1 cellular context compared by ENCODE assay signal in the genomic region with DNA sequence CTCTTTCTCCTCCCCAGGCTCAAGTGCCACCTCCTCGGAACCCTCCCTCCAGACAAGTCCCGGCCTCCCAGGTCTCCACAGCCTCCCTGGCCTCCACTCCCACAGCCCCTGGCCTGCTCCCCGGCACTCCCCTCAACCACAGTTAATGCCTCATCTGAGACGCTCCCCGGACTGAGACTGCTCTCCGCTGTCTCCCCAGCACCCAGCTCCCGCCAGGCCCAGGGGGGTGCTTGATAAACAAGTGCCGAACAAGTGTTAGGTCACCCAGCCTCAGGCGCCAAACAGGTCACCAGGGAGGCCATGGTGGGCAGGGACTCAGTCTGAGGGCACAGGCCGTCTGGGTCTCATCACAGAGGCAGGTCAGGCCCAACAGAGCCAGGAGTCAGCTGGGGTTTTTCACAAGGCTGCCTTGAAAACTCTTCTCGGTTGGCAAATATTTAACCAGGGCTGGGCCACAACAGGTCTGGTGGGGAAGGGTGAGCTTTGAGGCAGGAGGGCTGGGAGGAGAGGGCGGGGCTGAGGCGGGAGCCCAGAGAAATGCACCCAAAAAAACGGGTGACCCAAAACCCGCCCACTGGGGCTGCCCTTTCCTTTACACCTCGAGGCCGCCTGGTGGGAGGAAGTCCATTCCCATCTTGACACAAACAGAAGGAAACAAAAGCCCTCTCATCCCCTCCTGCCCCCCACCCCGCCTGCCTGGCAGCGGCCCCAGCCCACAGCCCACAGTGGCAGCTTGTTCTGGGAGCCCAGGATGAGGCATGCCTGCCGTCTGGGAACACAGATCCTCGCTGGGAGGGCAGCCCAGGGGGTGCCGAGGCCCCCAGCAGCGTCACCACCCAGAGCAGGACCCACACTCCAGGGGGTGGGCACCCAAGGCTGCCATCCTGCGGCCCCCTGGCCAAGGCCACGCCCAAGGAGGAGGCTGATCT.
TF ChIP-seq lines count a peak whose summit lies in the region.

No MANE protein-coding gene starts in this region.

TF ChIP-seq in HepG2, 621 proteins besides CTCF, POLR2A, EP300 and RAD21 (continued from another document and continues in another):
- TF ChIP-seq, protein P1, sequence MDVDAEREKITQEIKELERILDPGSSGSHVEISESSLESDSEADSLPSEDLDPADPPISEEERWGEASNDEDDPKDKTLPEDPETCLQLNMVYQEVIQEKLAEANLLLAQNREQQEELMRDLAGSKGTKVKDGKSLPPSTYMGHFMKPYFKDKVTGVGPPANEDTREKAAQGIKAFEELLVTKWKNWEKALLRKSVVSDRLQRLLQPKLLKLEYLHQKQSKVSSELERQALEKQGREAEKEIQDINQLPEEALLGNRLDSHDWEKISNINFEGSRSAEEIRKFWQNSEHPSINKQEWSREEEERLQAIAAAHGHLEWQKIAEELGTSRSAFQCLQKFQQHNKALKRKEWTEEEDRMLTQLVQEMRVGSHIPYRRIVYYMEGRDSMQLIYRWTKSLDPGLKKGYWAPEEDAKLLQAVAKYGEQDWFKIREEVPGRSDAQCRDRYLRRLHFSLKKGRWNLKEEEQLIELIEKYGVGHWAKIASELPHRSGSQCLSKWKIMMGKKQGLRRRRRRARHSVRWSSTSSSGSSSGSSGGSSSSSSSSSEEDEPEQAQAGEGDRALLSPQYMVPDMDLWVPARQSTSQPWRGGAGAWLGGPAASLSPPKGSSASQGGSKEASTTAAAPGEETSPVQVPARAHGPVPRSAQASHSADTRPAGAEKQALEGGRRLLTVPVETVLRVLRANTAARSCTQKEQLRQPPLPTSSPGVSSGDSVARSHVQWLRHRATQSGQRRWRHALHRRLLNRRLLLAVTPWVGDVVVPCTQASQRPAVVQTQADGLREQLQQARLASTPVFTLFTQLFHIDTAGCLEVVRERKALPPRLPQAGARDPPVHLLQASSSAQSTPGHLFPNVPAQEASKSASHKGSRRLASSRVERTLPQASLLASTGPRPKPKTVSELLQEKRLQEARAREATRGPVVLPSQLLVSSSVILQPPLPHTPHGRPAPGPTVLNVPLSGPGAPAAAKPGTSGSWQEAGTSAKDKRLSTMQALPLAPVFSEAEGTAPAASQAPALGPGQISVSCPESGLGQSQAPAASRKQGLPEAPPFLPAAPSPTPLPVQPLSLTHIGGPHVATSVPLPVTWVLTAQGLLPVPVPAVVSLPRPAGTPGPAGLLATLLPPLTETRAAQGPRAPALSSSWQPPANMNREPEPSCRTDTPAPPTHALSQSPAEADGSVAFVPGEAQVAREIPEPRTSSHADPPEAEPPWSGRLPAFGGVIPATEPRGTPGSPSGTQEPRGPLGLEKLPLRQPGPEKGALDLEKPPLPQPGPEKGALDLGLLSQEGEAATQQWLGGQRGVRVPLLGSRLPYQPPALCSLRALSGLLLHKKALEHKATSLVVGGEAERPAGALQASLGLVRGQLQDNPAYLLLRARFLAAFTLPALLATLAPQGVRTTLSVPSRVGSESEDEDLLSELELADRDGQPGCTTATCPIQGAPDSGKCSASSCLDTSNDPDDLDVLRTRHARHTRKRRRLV (CRISPR knock-in tag; IDR thresholded peaks at IDR 0.05), result no peak
- TF ChIP-seq PTBP1 (IDR thresholded peaks at IDR 0.05; ENCODE audit: low read depth, low read length, poor library complexity, severe bottlenecking), result peak; percentile 22
- TF ChIP-seq, protein P2, sequence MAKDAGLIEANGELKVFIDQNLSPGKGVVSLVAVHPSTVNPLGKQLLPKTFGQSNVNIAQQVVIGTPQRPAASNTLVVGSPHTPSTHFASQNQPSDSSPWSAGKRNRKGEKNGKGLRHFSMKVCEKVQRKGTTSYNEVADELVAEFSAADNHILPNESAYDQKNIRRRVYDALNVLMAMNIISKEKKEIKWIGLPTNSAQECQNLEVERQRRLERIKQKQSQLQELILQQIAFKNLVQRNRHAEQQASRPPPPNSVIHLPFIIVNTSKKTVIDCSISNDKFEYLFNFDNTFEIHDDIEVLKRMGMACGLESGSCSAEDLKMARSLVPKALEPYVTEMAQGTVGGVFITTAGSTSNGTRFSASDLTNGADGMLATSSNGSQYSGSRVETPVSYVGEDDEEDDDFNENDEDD (CRISPR knock-in tag; IDR thresholded peaks at IDR 0.05; ENCODE audit: borderline replicate concordance), result no peak
- TF ChIP-seq KDM3A (CRISPR knock-in tag; IDR thresholded peaks at IDR 0.05; ENCODE audit: low read depth), result no peak; the same call in 1 of the 2 replicates
- TF ChIP-seq, protein P3, sequence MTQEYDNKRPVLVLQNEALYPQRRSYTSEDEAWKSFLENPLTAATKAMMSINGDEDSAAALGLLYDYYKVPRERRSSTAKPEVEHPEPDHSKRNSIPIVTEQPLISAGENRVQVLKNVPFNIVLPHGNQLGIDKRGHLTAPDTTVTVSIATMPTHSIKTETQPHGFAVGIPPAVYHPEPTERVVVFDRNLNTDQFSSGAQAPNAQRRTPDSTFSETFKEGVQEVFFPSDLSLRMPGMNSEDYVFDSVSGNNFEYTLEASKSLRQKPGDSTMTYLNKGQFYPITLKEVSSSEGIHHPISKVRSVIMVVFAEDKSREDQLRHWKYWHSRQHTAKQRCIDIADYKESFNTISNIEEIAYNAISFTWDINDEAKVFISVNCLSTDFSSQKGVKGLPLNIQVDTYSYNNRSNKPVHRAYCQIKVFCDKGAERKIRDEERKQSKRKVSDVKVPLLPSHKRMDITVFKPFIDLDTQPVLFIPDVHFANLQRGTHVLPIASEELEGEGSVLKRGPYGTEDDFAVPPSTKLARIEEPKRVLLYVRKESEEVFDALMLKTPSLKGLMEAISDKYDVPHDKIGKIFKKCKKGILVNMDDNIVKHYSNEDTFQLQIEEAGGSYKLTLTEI (CRISPR knock-in tag; conservative IDR thresholded peaks at IDR 0.05), result no peak
- TF ChIP-seq, protein P4, sequence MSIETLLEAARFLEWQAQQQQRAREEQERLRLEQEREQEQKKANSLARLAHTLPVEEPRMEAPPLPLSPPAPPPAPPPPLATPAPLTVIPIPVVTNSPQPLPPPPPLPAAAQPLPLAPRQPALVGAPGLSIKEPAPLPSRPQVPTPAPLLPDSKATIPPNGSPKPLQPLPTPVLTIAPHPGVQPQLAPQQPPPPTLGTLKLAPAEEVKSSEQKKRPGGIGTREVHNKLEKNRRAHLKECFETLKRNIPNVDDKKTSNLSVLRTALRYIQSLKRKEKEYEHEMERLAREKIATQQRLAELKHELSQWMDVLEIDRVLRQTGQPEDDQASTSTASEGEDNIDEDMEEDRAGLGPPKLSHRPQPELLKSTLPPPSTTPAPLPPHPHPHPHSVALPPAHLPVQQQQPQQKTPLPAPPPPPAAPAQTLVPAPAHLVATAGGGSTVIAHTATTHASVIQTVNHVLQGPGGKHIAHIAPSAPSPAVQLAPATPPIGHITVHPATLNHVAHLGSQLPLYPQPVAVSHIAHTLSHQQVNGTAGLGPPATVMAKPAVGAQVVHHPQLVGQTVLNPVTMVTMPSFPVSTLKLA (IDR thresholded peaks at IDR 0.05), result no peak
- no peak for TF ChIP-seq ZNF615 (CRISPR knock-in tag; IDR thresholded peaks at IDR 0.05; ENCODE audit: borderline replicate concordance)
- TF ChIP-seq FOSL2 (CRISPR knock-in tag; IDR thresholded peaks at IDR 0.05), result 0 out of 2 replicates have a peak, but pooled peaks have one; percentile 37
- TF ChIP-seq ZNF577 (CRISPR knock-in tag; IDR thresholded peaks at IDR 0.05; ENCODE audit: borderline replicate concordance, low read depth), result no peak
- no peak for TF ChIP-seq RFX3 (CRISPR knock-in tag; IDR thresholded peaks at IDR 0.05)
- TF ChIP-seq, protein P5, sequence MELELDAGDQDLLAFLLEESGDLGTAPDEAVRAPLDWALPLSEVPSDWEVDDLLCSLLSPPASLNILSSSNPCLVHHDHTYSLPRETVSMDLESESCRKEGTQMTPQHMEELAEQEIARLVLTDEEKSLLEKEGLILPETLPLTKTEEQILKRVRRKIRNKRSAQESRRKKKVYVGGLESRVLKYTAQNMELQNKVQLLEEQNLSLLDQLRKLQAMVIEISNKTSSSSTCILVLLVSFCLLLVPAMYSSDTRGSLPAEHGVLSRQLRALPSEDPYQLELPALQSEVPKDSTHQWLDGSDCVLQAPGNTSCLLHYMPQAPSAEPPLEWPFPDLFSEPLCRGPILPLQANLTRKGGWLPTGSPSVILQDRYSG (CRISPR knock-in tag; IDR thresholded peaks at IDR 0.05), result no peak
- TF ChIP-seq, protein P6, sequence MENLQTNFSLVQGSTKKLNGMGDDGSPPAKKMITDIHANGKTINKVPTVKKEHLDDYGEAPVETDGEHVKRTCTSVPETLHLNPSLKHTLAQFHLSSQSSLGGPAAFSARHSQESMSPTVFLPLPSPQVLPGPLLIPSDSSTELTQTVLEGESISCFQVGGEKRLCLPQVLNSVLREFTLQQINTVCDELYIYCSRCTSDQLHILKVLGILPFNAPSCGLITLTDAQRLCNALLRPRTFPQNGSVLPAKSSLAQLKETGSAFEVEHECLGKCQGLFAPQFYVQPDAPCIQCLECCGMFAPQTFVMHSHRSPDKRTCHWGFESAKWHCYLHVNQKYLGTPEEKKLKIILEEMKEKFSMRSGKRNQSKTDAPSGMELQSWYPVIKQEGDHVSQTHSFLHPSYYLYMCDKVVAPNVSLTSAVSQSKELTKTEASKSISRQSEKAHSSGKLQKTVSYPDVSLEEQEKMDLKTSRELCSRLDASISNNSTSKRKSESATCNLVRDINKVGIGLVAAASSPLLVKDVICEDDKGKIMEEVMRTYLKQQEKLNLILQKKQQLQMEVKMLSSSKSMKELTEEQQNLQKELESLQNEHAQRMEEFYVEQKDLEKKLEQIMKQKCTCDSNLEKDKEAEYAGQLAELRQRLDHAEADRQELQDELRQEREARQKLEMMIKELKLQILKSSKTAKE (CRISPR knock-in tag; IDR thresholded peaks at IDR 0.05; ENCODE audit: borderline replicate concordance), result peak; percentile 92
- TF ChIP-seq ZNF468 (CRISPR knock-in tag; IDR thresholded peaks at IDR 0.05), result no peak
- TF ChIP-seq, protein P7, sequence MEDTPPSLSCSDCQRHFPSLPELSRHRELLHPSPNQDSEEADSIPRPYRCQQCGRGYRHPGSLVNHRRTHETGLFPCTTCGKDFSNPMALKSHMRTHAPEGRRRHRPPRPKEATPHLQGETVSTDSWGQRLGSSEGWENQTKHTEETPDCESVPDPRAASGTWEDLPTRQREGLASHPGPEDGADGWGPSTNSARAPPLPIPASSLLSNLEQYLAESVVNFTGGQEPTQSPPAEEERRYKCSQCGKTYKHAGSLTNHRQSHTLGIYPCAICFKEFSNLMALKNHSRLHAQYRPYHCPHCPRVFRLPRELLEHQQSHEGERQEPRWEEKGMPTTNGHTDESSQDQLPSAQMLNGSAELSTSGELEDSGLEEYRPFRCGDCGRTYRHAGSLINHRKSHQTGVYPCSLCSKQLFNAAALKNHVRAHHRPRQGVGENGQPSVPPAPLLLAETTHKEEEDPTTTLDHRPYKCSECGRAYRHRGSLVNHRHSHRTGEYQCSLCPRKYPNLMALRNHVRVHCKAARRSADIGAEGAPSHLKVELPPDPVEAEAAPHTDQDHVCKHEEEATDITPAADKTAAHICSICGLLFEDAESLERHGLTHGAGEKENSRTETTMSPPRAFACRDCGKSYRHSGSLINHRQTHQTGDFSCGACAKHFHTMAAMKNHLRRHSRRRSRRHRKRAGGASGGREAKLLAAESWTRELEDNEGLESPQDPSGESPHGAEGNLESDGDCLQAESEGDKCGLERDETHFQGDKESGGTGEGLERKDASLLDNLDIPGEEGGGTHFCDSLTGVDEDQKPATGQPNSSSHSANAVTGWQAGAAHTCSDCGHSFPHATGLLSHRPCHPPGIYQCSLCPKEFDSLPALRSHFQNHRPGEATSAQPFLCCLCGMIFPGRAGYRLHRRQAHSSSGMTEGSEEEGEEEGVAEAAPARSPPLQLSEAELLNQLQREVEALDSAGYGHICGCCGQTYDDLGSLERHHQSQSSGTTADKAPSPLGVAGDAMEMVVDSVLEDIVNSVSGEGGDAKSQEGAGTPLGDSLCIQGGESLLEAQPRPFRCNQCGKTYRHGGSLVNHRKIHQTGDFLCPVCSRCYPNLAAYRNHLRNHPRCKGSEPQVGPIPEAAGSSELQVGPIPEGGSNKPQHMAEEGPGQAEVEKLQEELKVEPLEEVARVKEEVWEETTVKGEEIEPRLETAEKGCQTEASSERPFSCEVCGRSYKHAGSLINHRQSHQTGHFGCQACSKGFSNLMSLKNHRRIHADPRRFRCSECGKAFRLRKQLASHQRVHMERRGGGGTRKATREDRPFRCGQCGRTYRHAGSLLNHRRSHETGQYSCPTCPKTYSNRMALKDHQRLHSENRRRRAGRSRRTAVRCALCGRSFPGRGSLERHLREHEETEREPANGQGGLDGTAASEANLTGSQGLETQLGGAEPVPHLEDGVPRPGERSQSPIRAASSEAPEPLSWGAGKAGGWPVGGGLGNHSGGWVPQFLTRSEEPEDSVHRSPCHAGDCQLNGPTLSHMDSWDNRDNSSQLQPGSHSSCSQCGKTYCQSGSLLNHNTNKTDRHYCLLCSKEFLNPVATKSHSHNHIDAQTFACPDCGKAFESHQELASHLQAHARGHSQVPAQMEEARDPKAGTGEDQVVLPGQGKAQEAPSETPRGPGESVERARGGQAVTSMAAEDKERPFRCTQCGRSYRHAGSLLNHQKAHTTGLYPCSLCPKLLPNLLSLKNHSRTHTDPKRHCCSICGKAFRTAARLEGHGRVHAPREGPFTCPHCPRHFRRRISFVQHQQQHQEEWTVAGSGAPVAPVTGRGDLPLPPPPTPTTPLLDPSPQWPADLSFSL (CRISPR knock-in tag; IDR thresholded peaks at IDR 0.05), result no peak
- no peak for TF ChIP-seq ZNF530 (CRISPR knock-in tag; IDR thresholded peaks at IDR 0.05; ENCODE audit: low read depth)
- TF ChIP-seq TEAD2 (CRISPR knock-in tag; IDR thresholded peaks at IDR 0.05), result no peak
- TF ChIP-seq MEIS1 (CRISPR knock-in tag; IDR thresholded peaks at IDR 0.05; ENCODE audit: borderline replicate concordance), result no peak
- TF ChIP-seq EED (CRISPR knock-in tag; IDR thresholded peaks at IDR 0.05), result no peak
- TF ChIP-seq ATF7 (IDR thresholded peaks at IDR 0.05), result no peak
- TF ChIP-seq ATF7 (CRISPR knock-in tag; IDR thresholded peaks at IDR 0.05), result no peak
- TF ChIP-seq ZNF782 (CRISPR knock-in tag; IDR thresholded peaks at IDR 0.05; ENCODE audit: borderline replicate concordance), result peak; percentile 41; the same call in 1 of the 2 replicates
- no peak for TF ChIP-seq DNMT1 (CRISPR knock-in tag; IDR thresholded peaks at IDR 0.05)
- no peak for TF ChIP-seq ZNF234 (CRISPR knock-in tag; conservative IDR thresholded peaks at IDR 0.05)
- TF ChIP-seq, protein P8, sequence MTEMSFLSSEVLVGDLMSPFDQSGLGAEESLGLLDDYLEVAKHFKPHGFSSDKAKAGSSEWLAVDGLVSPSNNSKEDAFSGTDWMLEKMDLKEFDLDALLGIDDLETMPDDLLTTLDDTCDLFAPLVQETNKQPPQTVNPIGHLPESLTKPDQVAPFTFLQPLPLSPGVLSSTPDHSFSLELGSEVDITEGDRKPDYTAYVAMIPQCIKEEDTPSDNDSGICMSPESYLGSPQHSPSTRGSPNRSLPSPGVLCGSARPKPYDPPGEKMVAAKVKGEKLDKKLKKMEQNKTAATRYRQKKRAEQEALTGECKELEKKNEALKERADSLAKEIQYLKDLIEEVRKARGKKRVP (CRISPR knock-in tag; IDR thresholded peaks at IDR 0.05), result no peak
- no peak for TF ChIP-seq ZNF614 (CRISPR knock-in tag; IDR thresholded peaks at IDR 0.05; ENCODE audit: borderline replicate concordance)
- TF ChIP-seq, protein P9, sequence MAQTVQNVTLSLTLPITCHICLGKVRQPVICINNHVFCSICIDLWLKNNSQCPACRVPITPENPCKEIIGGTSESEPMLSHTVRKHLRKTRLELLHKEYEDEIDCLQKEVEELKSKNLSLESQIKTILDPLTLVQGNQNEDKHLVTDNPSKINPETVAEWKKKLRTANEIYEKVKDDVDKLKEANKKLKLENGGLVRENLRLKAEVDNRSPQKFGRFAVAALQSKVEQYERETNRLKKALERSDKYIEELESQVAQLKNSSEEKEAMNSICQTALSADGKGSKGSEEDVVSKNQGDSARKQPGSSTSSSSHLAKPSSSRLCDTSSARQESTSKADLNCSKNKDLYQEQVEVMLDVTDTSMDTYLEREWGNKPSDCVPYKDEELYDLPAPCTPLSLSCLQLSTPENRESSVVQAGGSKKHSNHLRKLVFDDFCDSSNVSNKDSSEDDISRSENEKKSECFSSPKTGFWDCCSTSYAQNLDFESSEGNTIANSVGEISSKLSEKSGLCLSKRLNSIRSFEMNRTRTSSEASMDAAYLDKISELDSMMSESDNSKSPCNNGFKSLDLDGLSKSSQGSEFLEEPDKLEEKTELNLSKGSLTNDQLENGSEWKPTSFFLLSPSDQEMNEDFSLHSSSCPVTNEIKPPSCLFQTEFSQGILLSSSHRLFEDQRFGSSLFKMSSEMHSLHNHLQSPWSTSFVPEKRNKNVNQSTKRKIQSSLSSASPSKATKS (CRISPR knock-in tag; IDR thresholded peaks at IDR 0.05), result no peak
- no peak for TF ChIP-seq NFATC3 (CRISPR knock-in tag; IDR thresholded peaks at IDR 0.05)
